In genomic region chr5:136006164-136006563, GRCh38 we compare ENCODE assay signal across 17 cellular contexts. TPM values are rescaled to one million over a fixed set of nuclear protein-coding genes. Genes with fewer than 3 reads are reported as not detected.
A peak's percentile ranks its signal among the peaks of the same experiment; 100 is the strongest.
DNase-seq lines count a peak whose midpoint lies in the region; ATAC-seq and TF ChIP-seq lines count a peak whose summit lies in the region.
"Had no signal": no experiment of that assay in that cellular context is flagged by ENCODE, and none has a peak within 500 bp of the region (broad histone marks: within the 10 kb centered on the region; RNA-seq: fewer than 3 reads in every experiment).

No MANE protein-coding gene starts in this region.

- no peaks in the 10 kb centered on the region for H3K27me3 ChIP-seq in adipocyte (replicated peaks; ENCODE audit: control insufficient read depth, insufficient read depth, low read length)
- H3K27me3 ChIP-seq in skeletal muscle tissue (ENCODE audit: control insufficient read depth in 3 of 3, insufficient read depth in 3 of 3, low read length in 3 of 3): no peaks in the 10 kb centered on the region
- H3K27me3 ChIP-seq: spleen had no signal

- DNase-seq in GM03348 (ENCODE audit: low spot score): peak; percentile 23
- no peak for DNase-seq in adipocyte (ENCODE audit: low read depth)
- DNase-seq in foreskin fibroblast: peak; percentile 47 to 55
- DNase-seq: activated CD4-positive, alpha-beta T cell treated with anti-CD3 and anti-CD28 coated beads, Interleukin-2, amount 10 ng/mL, durations not matched to agents 7 days and 5 days; activated naive CD8-positive, alpha-beta T cell treated with anti-CD3 and anti-CD28 coated beads for 36 hours; CD4-positive, alpha-beta T cell; cortex of kidney; lower lobe of right lung; MV-4-11; NCI-H748 treated with DMSO at 0.1 percent for 48 hours; spleen had no signal

- no peak for ATAC-seq in HG03280 (IDR thresholded peaks at IDR 0.05; ENCODE audit: unreplicated experiment)
- no peak for ATAC-seq in HG02973 (IDR thresholded peaks at IDR 0.05; ENCODE audit: unreplicated experiment)
- no peak for ATAC-seq in GM18868 (IDR thresholded peaks at IDR 0.05; ENCODE audit: unreplicated experiment)
- ATAC-seq: Right ventricle myocardium inferior had no signal

- H3K4me1 ChIP-seq in adipocyte (ENCODE audit: control insufficient read depth, insufficient read depth, low read length): peaks cover 63% of the 10 kb centered on the region
- peaks cover 0 to 12% (median 0%) of the 10 kb centered on the region in 3 donors for H3K4me1 ChIP-seq in skeletal muscle tissue (ENCODE audit: control insufficient read depth in 3 of 3, insufficient read depth in 3 of 3, low read length in 3 of 3)

- H3K27ac ChIP-seq in skeletal muscle tissue (ENCODE audit: low read depth, low read length): peak overlapping the region; percentile 56
- H3K27ac ChIP-seq: lower lobe of right lung, spleen had no signal

- H3K9me3 ChIP-seq in adipocyte (ENCODE audit: control insufficient read depth, low read length) (no peaks in the 10 kb centered on the region), skeletal muscle tissue (ENCODE audit: control insufficient read depth in 3 of 3, low read length in 3 of 3) (no peaks in the 10 kb centered on the region)
- H3K9me3 ChIP-seq: lower lobe of right lung, spleen had no signal

- TF ChIP-seq CTCF in foreskin fibroblast (IDR thresholded peaks at IDR 0.05; ENCODE audit: low read depth, low read length): no peak

- H3K9ac ChIP-seq in adipocyte (ENCODE audit: low read length): peak overlapping the region; percentile 68
- no peak overlapping the region for H3K9ac ChIP-seq in skeletal muscle tissue (ENCODE audit: low read depth in 1 of 3, low read length in 3 of 3)

- H3K36me3 ChIP-seq in adipocyte (ENCODE audit: control insufficient read depth, insufficient read depth, low read length, severe bottlenecking): no peaks in the 10 kb centered on the region
- no peaks in the 10 kb centered on the region for H3K36me3 ChIP-seq in skeletal muscle tissue (ENCODE audit: control insufficient read depth in 3 of 3, insufficient read depth in 3 of 3, low read length in 3 of 3)
- H3K36me3 ChIP-seq: lower lobe of right lung, spleen had no signal

- H3K4me3 ChIP-seq in adipocyte (ENCODE audit: low read length) (no peak overlapping the region), foreskin fibroblast (ENCODE audit: low read depth in 1 of 2, low read length in 2 of 2) (no peak overlapping the region), skeletal muscle tissue (ENCODE audit: low read length in 3 of 3) (no peak overlapping the region)
- H3K4me3 ChIP-seq: lower lobe of right lung, spleen had no signal

RNA-seq across cellular contexts. Expression of gene TGFBI, which starts 22.6 kb away (rescaled TPM):
- 204 TPM for total RNA-seq in skeletal muscle tissue
- total RNA-seq: activated naive CD8-positive, alpha-beta T cell treated with anti-CD3 and anti-CD28 coated beads for 36 hours had no signal

RNA-seq across cellular contexts. Expression of gene LECT2, which starts 51.4 kb away (rescaled TPM):
- not detected for total RNA-seq in skeletal muscle tissue
- total RNA-seq: activated CD4-positive, alpha-beta T cell treated with anti-CD3 and anti-CD28 coated beads, Interleukin-2, amount 10 ng/mL, durations not matched to agents 7 days and 5 days; activated naive CD8-positive, alpha-beta T cell treated with anti-CD3 and anti-CD28 coated beads for 36 hours; CD4-positive, alpha-beta T cell; HT-29; lower lobe of right lung; Right ventricle myocardium inferior; spleen had no signal
